27 cellular contexts compared by ENCODE assay signal in the genomic region with DNA sequence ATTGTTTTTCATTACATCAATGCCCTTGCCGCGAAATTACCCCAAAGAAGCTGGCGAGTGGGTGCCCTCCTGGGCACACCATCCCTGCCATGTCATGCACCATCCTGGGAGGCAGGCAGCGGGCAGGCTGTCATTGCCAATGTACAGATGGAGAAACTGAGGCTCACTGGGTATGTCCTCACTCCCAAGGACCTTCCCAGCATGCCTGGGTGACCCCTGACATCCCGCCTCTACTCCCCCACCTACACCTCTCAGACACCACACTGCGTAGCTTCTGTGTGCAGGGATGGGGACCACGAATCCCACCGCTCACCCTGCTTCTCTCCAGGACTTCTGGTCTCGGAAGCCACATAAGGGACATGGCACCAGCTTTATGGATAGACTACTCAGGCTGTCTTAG. TPM values are rescaled to one million over a fixed set of nuclear protein-coding genes. Genes with fewer than 3 reads are reported as not detected.
A peak's percentile ranks its signal among the peaks of the same experiment; 100 is the strongest.
DNase-seq lines count a peak whose midpoint lies in the region; ATAC-seq and TF ChIP-seq lines count a peak whose summit lies in the region.
"Had no signal": no experiment of that assay in that cellular context is flagged by ENCODE, and none has a peak within 500 bp of the region (broad histone marks: within the 10 kb centered on the region; RNA-seq: fewer than 3 reads in every experiment).

No MANE protein-coding gene starts in this region.

- H3K4me3 ChIP-seq in transverse colon: no peak overlapping the region
- H3K4me3 ChIP-seq: dorsolateral prefrontal cortex, GM23338, lung, PC-9, testis had no signal

- POLR2A ChIA-PET in WTC11 (lab: Charles Lee): interaction anchor here (0.6 kb wide), 1 partner anchor 141 kb away, joined by 3 read pairs; no protein-coding TSS in a partner anchor

- H3K36me3 ChIP-seq in transverse colon: no peaks in the 10 kb centered on the region

- no peak overlapping the region for H3K27ac Mint-ChIP-seq in WTC11
- H3K27ac Mint-ChIP-seq: activated naive CD8-positive, alpha-beta T cell treated with anti-CD3 and anti-CD28 coated beads for 36 hours; activated T-helper 2 cell treated with anti-CD3 and anti-CD28 coated beads, Interferon-gamma antibody, Interleukin-2, Interleukin-4, amounts not matched to agents 10 μg/mL and 5 μg/mL and 100 μg/mL, durations not matched to agents 14 hours and 24 hours and 36 hours; CD8-positive, alpha-beta memory T cell; IgD-negative memory B cell had no signal

- H3K9me3 ChIP-seq in transverse colon: no peaks in the 10 kb centered on the region
- H3K9me3 ChIP-seq: testis had no signal

- no peak overlapping the region for H3K4me3 Mint-ChIP-seq in WTC11
- H3K4me3 Mint-ChIP-seq: activated naive CD8-positive, alpha-beta T cell treated with anti-CD3 and anti-CD28 coated beads for 36 hours; CD8-positive, alpha-beta memory T cell; GM23338; IgD-negative memory B cell had no signal

- ATAC-seq in WTC11: no peak

- no peaks in the 10 kb centered on the region for H3K9me3 Mint-ChIP-seq in WTC11
- H3K9me3 Mint-ChIP-seq: activated naive CD8-positive, alpha-beta T cell treated with anti-CD3 and anti-CD28 coated beads for 36 hours; activated T-helper 2 cell treated with anti-CD3 and anti-CD28 coated beads, Interferon-gamma antibody, Interleukin-2, Interleukin-4, amounts not matched to agents 10 μg/mL and 5 μg/mL and 100 μg/mL, durations not matched to agents 14 hours and 24 hours and 36 hours; CD8-positive, alpha-beta memory T cell; GM23338 had no signal

- H3K4me1 ChIP-seq in transverse colon: no peaks in the 10 kb centered on the region
- H3K4me1 ChIP-seq: testis had no signal

- no peaks in the 10 kb centered on the region for H3K36me3 Mint-ChIP-seq in WTC11
- H3K36me3 Mint-ChIP-seq: activated naive CD8-positive, alpha-beta T cell treated with anti-CD3 and anti-CD28 coated beads for 36 hours; CD8-positive, alpha-beta memory T cell; IgD-negative memory B cell had no signal

- TF ChIP-seq EP300 in transverse colon (IDR thresholded peaks at IDR 0.05; ENCODE audit: low read depth): no peak

- peak; percentile 34 for DNase-seq in activated effector memory CD4-positive, alpha-beta T cell treated with anti-CD3 and anti-CD28 coated beads, Interleukin-2, amount 50 U/mL, for 16 hours
- no peak for DNase-seq in activated effector memory CD4-positive, alpha-beta T cell treated with Interleukin-2 at 50 U/mL for 16 hours
- DNase-seq in WTC11 (ENCODE audit: low spot score) (peak; percentile 3), mesenteric fat pad (ENCODE audit: low spot score) (peak; percentile 77), transverse colon (peak; percentile 2), GM19240 (ENCODE audit: insufficient read length, low spot score) (no peak), NCI-H128 (lab: John Stamatoyannopoulos, UW; ENCODE audit: unreplicated experiment) (no peak)
- no peak for DNase-seq in activated CD8-positive, alpha-beta memory T cell treated with anti-CD3 and anti-CD28 coated beads for 24 hours
- DNase-seq: activated CD4-positive, alpha-beta T cell treated with anti-CD3 and anti-CD28 coated beads, Interleukin-2, amount 50 U/mL, for 1 hour; activated naive CD8-positive, alpha-beta T cell treated with anti-CD3 and anti-CD28 coated beads for 36 hours; DMS153; NCI-H1092 treated with DMSO at 0.1 percent for 48 hours; NCI-H187 treated with DMSO at 0.1 percent for 48 hours; PC-9; SIG-M5; stimulated activated CD4-positive, alpha-beta T cell treated with anti-CD3 and anti-CD28 coated beads, Interleukin-15, amount 100 ng/mL, for 24 hours; stimulated activated naive CD4-positive, alpha-beta T cell; testis had no signal

- in situ Hi-C loops in transverse colon (cut with MboI; ENCODE audit: low pct_ligation_motif_present in 1 of 4, low pct_unique_long_range_greater_than_20kb in 1 of 4, low sequenced_read_pairs in 3 of 4): loop anchor here in 1 of 4 donors (25.0 kb wide), 1 partner anchor 262 kb away; a partner anchor contains a TSS

- CTCF ChIA-PET in WTC11 (lab: Charles Lee): interaction anchor here (1.0 to 2.5 kb wide), 6 partner anchors 9 to 162 kb away, joined by 3 to 39 read pairs (median 7); no protein-coding TSS in a partner anchor

- H3K27me3 ChIP-seq in transverse colon: no peaks in the 10 kb centered on the region
- H3K27me3 ChIP-seq: dorsolateral prefrontal cortex, testis had no signal

- no peak for TF ChIP-seq CTCF in WTC11 (IDR thresholded peaks at IDR 0.05)
- TF ChIP-seq CTCF in transverse colon (IDR thresholded peaks at IDR 0.05): no peak

- H3K4me1 Mint-ChIP-seq in WTC11: peaks cover 14% of the 10 kb centered on the region
- H3K4me1 Mint-ChIP-seq: activated naive CD8-positive, alpha-beta T cell treated with anti-CD3 and anti-CD28 coated beads for 36 hours; CD8-positive, alpha-beta memory T cell; IgD-negative memory B cell had no signal

- no peak overlapping the region for H3K27ac ChIP-seq in transverse colon
- H3K27ac ChIP-seq: dorsolateral prefrontal cortex, PC-9, testis, VCaP had no signal

- intact Hi-C loops in transverse colon (cut with DNase I; ENCODE audit: low total_unique reads): no loop called here

- TF ChIP-seq POLR2A in transverse colon (IDR thresholded peaks at IDR 0.05): no peak

- 82% methylated on average over 9 of the region's 9 CpGs; no CpG with 5 or more reads in 1 of the 2 donors for WGBS in transverse colon (ENCODE audit: low coverage in 1 of 2), 2 donors

- H3K27me3 Mint-ChIP-seq in WTC11 (ENCODE audit: low read depth): no peaks in the 10 kb centered on the region
- H3K27me3 Mint-ChIP-seq: activated naive CD8-positive, alpha-beta T cell treated with anti-CD3 and anti-CD28 coated beads for 36 hours had no signal

TF ChIP-seq in WTC11, 78 proteins besides CTCF, POLR2A, EP300 and RAD21 (continues in another document):
- TF ChIP-seq TEAD4 (CRISPR knock-in tag; IDR thresholded peaks at IDR 0.05) (no peak), SMAD4 (CRISPR knock-in tag; IDR thresholded peaks at IDR 0.05) (no peak), NR2C2 (CRISPR knock-in tag; IDR thresholded peaks at IDR 0.05) (no peak), CBFB (CRISPR knock-in tag; IDR thresholded peaks at IDR 0.05; ENCODE audit: low read depth) (no peak)
- TF ChIP-seq, protein P1, sequence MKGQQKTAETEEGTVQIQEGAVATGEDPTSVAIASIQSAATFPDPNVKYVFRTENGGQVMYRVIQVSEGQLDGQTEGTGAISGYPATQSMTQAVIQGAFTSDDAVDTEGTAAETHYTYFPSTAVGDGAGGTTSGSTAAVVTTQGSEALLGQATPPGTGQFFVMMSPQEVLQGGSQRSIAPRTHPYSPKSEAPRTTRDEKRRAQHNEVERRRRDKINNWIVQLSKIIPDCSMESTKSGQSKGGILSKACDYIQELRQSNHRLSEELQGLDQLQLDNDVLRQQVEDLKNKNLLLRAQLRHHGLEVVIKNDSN (CRISPR knock-in tag; IDR thresholded peaks at IDR 0.05): no peak
- TF ChIP-seq, protein P2, sequence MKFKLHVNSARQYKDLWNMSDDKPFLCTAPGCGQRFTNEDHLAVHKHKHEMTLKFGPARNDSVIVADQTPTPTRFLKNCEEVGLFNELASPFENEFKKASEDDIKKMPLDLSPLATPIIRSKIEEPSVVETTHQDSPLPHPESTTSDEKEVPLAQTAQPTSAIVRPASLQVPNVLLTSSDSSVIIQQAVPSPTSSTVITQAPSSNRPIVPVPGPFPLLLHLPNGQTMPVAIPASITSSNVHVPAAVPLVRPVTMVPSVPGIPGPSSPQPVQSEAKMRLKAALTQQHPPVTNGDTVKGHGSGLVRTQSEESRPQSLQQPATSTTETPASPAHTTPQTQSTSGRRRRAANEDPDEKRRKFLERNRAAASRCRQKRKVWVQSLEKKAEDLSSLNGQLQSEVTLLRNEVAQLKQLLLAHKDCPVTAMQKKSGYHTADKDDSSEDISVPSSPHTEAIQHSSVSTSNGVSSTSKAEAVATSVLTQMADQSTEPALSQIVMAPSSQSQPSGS (CRISPR knock-in tag; IDR thresholded peaks at IDR 0.05; ENCODE audit: borderline replicate concordance, low read depth): no peak
- TF ChIP-seq, protein P3, sequence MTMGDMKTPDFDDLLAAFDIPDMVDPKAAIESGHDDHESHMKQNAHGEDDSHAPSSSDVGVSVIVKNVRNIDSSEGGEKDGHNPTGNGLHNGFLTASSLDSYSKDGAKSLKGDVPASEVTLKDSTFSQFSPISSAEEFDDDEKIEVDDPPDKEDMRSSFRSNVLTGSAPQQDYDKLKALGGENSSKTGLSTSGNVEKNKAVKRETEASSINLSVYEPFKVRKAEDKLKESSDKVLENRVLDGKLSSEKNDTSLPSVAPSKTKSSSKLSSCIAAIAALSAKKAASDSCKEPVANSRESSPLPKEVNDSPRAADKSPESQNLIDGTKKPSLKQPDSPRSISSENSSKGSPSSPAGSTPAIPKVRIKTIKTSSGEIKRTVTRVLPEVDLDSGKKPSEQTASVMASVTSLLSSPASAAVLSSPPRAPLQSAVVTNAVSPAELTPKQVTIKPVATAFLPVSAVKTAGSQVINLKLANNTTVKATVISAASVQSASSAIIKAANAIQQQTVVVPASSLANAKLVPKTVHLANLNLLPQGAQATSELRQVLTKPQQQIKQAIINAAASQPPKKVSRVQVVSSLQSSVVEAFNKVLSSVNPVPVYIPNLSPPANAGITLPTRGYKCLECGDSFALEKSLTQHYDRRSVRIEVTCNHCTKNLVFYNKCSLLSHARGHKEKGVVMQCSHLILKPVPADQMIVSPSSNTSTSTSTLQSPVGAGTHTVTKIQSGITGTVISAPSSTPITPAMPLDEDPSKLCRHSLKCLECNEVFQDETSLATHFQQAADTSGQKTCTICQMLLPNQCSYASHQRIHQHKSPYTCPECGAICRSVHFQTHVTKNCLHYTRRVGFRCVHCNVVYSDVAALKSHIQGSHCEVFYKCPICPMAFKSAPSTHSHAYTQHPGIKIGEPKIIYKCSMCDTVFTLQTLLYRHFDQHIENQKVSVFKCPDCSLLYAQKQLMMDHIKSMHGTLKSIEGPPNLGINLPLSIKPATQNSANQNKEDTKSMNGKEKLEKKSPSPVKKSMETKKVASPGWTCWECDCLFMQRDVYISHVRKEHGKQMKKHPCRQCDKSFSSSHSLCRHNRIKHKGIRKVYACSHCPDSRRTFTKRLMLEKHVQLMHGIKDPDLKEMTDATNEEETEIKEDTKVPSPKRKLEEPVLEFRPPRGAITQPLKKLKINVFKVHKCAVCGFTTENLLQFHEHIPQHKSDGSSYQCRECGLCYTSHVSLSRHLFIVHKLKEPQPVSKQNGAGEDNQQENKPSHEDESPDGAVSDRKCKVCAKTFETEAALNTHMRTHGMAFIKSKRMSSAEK (CRISPR knock-in tag; IDR thresholded peaks at IDR 0.05; ENCODE audit: borderline replicate concordance): no peak
- TF ChIP-seq, protein P4, sequence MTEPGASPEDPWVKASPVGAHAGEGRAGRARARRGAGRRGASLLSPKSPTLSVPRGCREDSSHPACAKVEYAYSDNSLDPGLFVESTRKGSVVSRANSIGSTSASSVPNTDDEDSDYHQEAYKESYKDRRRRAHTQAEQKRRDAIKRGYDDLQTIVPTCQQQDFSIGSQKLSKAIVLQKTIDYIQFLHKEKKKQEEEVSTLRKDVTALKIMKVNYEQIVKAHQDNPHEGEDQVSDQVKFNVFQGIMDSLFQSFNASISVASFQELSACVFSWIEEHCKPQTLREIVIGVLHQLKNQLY (CRISPR knock-in tag; IDR thresholded peaks at IDR 0.05): no peak

RNA-seq across cellular contexts. Expression of a gene that starts 41.0 kb away (rescaled TPM):
- total RNA-seq in WTC11 (2021) (28.1 to 33.5 TPM (median 28.4 TPM) in 3 replicates), mesenteric fat pad (35.7 TPM), transverse colon (10 to 100 TPM; 22.7 to 41.5 (median 29.1) TPM)

RNA-seq across cellular contexts. Expression of a gene that starts 55.5 kb away (rescaled TPM):
- total RNA-seq in WTC11 (2021) (0.78 to 2.0 TPM (median 1.2 TPM) in 3 replicates), mesenteric fat pad (105 TPM), transverse colon (10 to 100 TPM in 2 of 4 donors, 1 to 10 TPM in 2; 5.9 to 32.2 (median 16.1) TPM)
- total RNA-seq: activated naive CD8-positive, alpha-beta T cell treated with anti-CD3 and anti-CD28 coated beads for 36 hours; activated T-helper 2 cell treated with anti-CD3 and anti-CD28 coated beads, Interferon-gamma antibody, Interleukin-2, Interleukin-4, amounts not matched to agents 10 μg/mL and 5 μg/mL and 100 μg/mL, durations not matched to agents 14 hours and 24 hours and 36 hours; CD8-positive, alpha-beta memory T cell; endothelial cell of umbilical vein; glomerular endothelial cell had no signal

Comparison
In these comparisons a context has a peak if more than half of its experiments do, and no peak if none do; other contexts are left out.
1. DNase-seq: peak in activated effector memory CD4-positive, alpha-beta T cell treated with anti-CD3 and anti-CD28 coated beads, Interleukin-2, amount 50 U/mL, for 16 hours (single experiment), WTC11 (single experiment), mesenteric fat pad (single experiment) and transverse colon (single experiment); none in activated effector memory CD4-positive, alpha-beta T cell treated with Interleukin-2 at 50 U/mL for 16 hours (single experiment), GM19240 (single experiment), NCI-H128 (single experiment) and activated CD8-positive, alpha-beta memory T cell treated with anti-CD3 and anti-CD28 coated beads for 24 hours (single experiment).